In the genomic region with DNA sequence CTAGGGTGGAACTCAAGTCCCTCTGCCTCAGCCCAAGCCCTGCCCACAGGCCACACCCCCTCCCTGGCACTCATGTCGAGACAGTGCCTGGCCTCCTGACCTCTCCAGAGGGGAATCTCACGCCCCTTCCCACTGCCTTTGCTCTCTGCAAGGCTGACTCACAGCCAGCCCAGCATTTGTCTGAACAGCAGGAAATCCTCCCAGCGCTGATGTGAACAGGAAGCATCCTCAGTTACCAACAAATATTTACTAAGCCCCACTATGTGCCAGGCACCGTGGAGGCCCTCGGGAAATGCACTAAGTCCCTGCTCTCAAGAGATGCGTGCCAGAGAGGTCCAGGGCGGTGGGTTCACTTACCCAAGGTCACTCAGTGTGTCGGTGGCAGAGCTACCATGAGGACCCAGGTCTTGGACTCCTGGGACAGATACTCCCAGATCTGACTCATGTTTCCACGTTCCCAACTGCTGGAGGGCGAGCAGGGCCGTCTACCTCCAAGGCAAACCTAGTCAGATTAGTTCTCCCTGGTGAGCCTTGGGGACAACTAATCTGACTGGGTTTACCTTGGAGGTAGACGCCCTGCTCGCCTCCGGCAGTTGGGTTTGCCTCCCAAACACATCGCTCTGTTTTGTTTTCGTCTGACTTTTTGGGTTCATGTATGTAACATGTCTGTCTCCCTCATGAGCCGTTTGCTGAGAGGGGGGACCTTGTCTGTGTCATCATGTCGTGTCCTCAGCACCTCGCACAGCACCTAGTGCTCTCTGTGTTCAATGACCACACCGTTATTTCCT, we compare ENCODE assay signal across 8 cellular contexts. TPM values are rescaled to one million over a fixed set of nuclear protein-coding genes. Genes with fewer than 3 reads are reported as not detected.
DNase-seq lines count a peak whose midpoint lies in the region; ATAC-seq, FAIRE-seq and TF ChIP-seq lines count a peak whose summit lies in the region.

No MANE protein-coding gene starts in this region.

- CTCF ChIA-PET in A673 (lab: Charles Lee) (interaction anchor here (0.5 kb wide), 1 partner anchor 331 kb away, joined by 3 read pairs; no protein-coding TSS in a partner anchor), endothelial cell of umbilical vein (lab: Charles Lee) (interaction anchor here (1.5 to 6.5 kb wide), 5 partner anchors 9 to 90 kb away, joined by 4 to 39 read pairs (median 10); partner anchors contain the start of gene ADA)
- CTCF ChIA-PET in naive thymus-derived CD4-positive, alpha-beta T cell (lab: Charles Lee): interaction anchor here (0.8 to 2.2 kb wide), 3 partner anchors 10 to 41 kb away, joined by 4 to 20 read pairs (median 5); no protein-coding TSS in a partner anchor

- peaks cover 0 to 8% (median 0%) of the 10 kb centered on the region in 11 donors for H3K9me3 Mint-ChIP-seq in naive thymus-derived CD4-positive, alpha-beta T cell

- peak overlapping the region; percentile 81 for H3K27ac ChIP-seq in A673 (ENCODE audit: low read depth, low read length, poor library complexity, severe bottlenecking)
- peak overlapping the region; percentile 98 for H3K27ac ChIP-seq in endothelial cell of umbilical vein (ENCODE audit: insufficient read depth, low read depth, low read length)
- peak overlapping the region; percentile 76 for H3K27ac ChIP-seq in naive thymus-derived CD4-positive, alpha-beta T cell (ENCODE audit: low read depth, low read length)

- H3K9me3 ChIP-seq in A673 (ENCODE audit: low read depth, low read length, poor library complexity, severe bottlenecking) (no peaks in the 10 kb centered on the region), endothelial cell of umbilical vein (replicated peaks; ENCODE audit: control insufficient read depth, insufficient read depth, low read length) (no peaks in the 10 kb centered on the region)
- no peaks in the 10 kb centered on the region for H3K9me3 ChIP-seq in naive thymus-derived CD4-positive, alpha-beta T cell (ENCODE audit: control insufficient read depth in 2 of 3, low read length in 3 of 3)

- H3K79me2 ChIP-seq in endothelial cell of umbilical vein (ENCODE audit: control insufficient read depth, insufficient read depth, low read length): no peaks in the 10 kb centered on the region

- intact Hi-C loops in A673 (cut with micrococcal nuclease; ENCODE audit: unreplicated experiment) (no loop called here), endothelial cell of umbilical vein (cut with micrococcal nuclease) (loop anchor here (1.0 to 2.0 kb wide), 6 partner anchors 8 to 242 kb away; partner anchors contain the start of genes ADA, PKIG and YWHAB)
- intact Hi-C loops in naive thymus-derived CD4-positive, alpha-beta T cell (cut with micrococcal nuclease): loop anchor here (1.0 to 10.0 kb wide), 9 partner anchors 8 to 427 kb away; partner anchors contain the start of genes ADA (in 2 of the 2), SERINC3 (in 2 of the 2), STK4 (in 1 of the 2) and TOMM34 (in 1 of the 2)

- POLR2A ChIA-PET in A673 (lab: Charles Lee; ENCODE audit: low non-redundant PET): no interaction called here
- POLR2A ChIA-PET in endothelial cell of umbilical vein (lab: Charles Lee): no interaction called here
- POLR2A ChIA-PET in naive thymus-derived CD4-positive, alpha-beta T cell (lab: Charles Lee): interaction anchor here (0.7 to 11.4 kb wide), 11 partner anchors 8 to 585 kb away, joined by 3 to 122 read pairs (median 5); partner anchors contain the start of genes ADA and SERINC3

- FAIRE-seq in HTR-8/SVneo (lab: Jason Lieb, UNC): peak; percentile 98
- FAIRE-seq in endothelial cell of umbilical vein (lab: Jason Lieb, UNC): peak; percentile 97

- DNase-seq in A673 (ENCODE audit: low spot score): peak; percentile 69
- peak; percentile 93 for DNase-seq in HTR-8/SVneo (ENCODE audit: insufficient read length, low spot score)
- DNase-seq in activated CD4-positive, alpha-beta T cell treated with anti-CD3 and anti-CD28 coated beads, Interleukin-2, amount 50 U/mL, for 1 hour: peak; percentile 62
- peak; percentile 99 for DNase-seq in endothelial cell of umbilical vein (ENCODE audit: low read depth, low spot score)
- peak; percentile 31 to 68 (median 41) for DNase-seq in naive thymus-derived CD4-positive, alpha-beta T cell
- no peak for DNase-seq in NK-92 treated with Interleukin-12 subunit alpha and Interleukin-12 subunit beta, amount 100 ng/mL, for 24 hours (lab: John Stamatoyannopoulos, UW)
- no peak for DNase-seq in NCI-H524 treated with DMSO at 0.1 percent for 48 hours (lab: John Stamatoyannopoulos, UW)

- H2AFZ ChIP-seq in endothelial cell of umbilical vein (ENCODE audit: low read depth, low read length): peak overlapping the region; percentile 48

- TF ChIP-seq POLR2A in endothelial cell of umbilical vein (IDR thresholded peaks at IDR 0.05; ENCODE audit: low read depth, low read length): no peak

- H3K36me3 Mint-ChIP-seq in naive thymus-derived CD4-positive, alpha-beta T cell: peaks cover 8 to 33% (median 17%) of the 10 kb centered on the region in 5 donors

- peaks cover 57 to 92% (median 79%) of the 10 kb centered on the region in 7 donors for H3K4me1 Mint-ChIP-seq in naive thymus-derived CD4-positive, alpha-beta T cell

- no peaks in the 10 kb centered on the region for H3K27me3 ChIP-seq in A673 (replicated peaks; ENCODE audit: insufficient read depth, low read depth, low read length, poor library complexity)
- no peaks in the 10 kb centered on the region for H3K27me3 ChIP-seq in endothelial cell of umbilical vein (ENCODE audit: control insufficient read depth in 2 of 2, insufficient read depth in 2 of 2, low read length in 2 of 2)
- no peaks in the 10 kb centered on the region for H3K27me3 ChIP-seq in naive thymus-derived CD4-positive, alpha-beta T cell (ENCODE audit: control insufficient read depth in 2 of 2, insufficient read depth in 2 of 2, low read length in 2 of 2)

- H3K9me1 ChIP-seq in endothelial cell of umbilical vein (replicated peaks; ENCODE audit: control insufficient read depth, extremely low read depth, insufficient read depth, low read length): no peaks in the 10 kb centered on the region

- peak overlapping the region; percentile 82 for H3K9ac ChIP-seq in endothelial cell of umbilical vein (replicated peaks; ENCODE audit: extremely low read depth, insufficient read depth, low read length)

- peak overlapping the region; percentile 37 for H3K4me2 ChIP-seq in endothelial cell of umbilical vein (ENCODE audit: insufficient read depth, low read length)

- no peaks in the 10 kb centered on the region for H3K27me3 Mint-ChIP-seq in naive thymus-derived CD4-positive, alpha-beta T cell

- peak overlapping the region; percentile 90 to 98 (median 96) for H3K27ac Mint-ChIP-seq in naive thymus-derived CD4-positive, alpha-beta T cell

- peaks cover 5% of the 10 kb centered on the region for H3K36me3 ChIP-seq in A673 (ENCODE audit: insufficient read depth, low read length, poor library complexity, severe bottlenecking)
- no peaks in the 10 kb centered on the region for H3K36me3 ChIP-seq in endothelial cell of umbilical vein (ENCODE audit: control insufficient read depth in 2 of 2, extremely low read depth in 1 of 2, insufficient read depth in 2 of 2, low read length in 2 of 2)
- peaks cover 0 to 7% (median 0%) of the 10 kb centered on the region in 3 experiments for H3K36me3 ChIP-seq in naive thymus-derived CD4-positive, alpha-beta T cell (ENCODE audit: control insufficient read depth in 2 of 3, insufficient read depth in 3 of 3, low read length in 3 of 3)

- dilution Hi-C loops in endothelial cell of umbilical vein (cut with MboI; ENCODE audit: extremely low pct_ligation_motif_present, low sequenced_read_pairs): no loop called here

- no peaks in the 10 kb centered on the region for H4K20me1 ChIP-seq in endothelial cell of umbilical vein (replicated peaks; ENCODE audit: control insufficient read depth, extremely low read depth, insufficient read depth, low read length)

- peak overlapping the region; percentile 56 to 96 (median 78) for H3K4me3 Mint-ChIP-seq in naive thymus-derived CD4-positive, alpha-beta T cell

- no peak for TF ChIP-seq CTCF in A673 (conservative IDR thresholded peaks at IDR 0.05; ENCODE audit: low read depth, low read length)
- no peak for TF ChIP-seq CTCF in endothelial cell of umbilical vein (IDR thresholded peaks at IDR 0.05; ENCODE audit: extremely low read depth in 1 of 2, insufficient read depth in 1 of 2, low read depth in 1 of 2, low read length in 2 of 2)

- H3K4me3 ChIP-seq in A673 (ENCODE audit: low read depth, low read length, poor library complexity, severe bottlenecking) (no peak overlapping the region), endothelial cell of umbilical vein (replicated peaks in 1 of 3; ENCODE audit: insufficient read depth in 1 of 3, low read depth in 1 of 3, low read length in 3 of 3) (no peak overlapping the region)
- H3K4me3 ChIP-seq in naive thymus-derived CD4-positive, alpha-beta T cell (ENCODE audit: low read length): peak overlapping the region; percentile 47

- peak; percentile 71 for ATAC-seq in naive thymus-derived CD4-positive, alpha-beta T cell
- no peak for ATAC-seq in HG03159 (IDR thresholded peaks at IDR 0.05; ENCODE audit: unreplicated experiment)

- no TSS peak for BruUV-seq in A673 (replicated peaks; lab: Mats Ljungman, UMichigan)
- no TSS peak for BruUV-seq in endothelial cell of umbilical vein (replicated peaks; lab: Mats Ljungman, UMichigan)

- H3K4me1 ChIP-seq in A673 (ENCODE audit: insufficient read depth, low read length, poor library complexity, severe bottlenecking) (peaks cover 44% of the 10 kb centered on the region), endothelial cell of umbilical vein (ENCODE audit: control insufficient read depth, extremely low read depth, insufficient read depth, low read length) (peaks cover 48% of the 10 kb centered on the region)
- H3K4me1 ChIP-seq in naive thymus-derived CD4-positive, alpha-beta T cell (ENCODE audit: control insufficient read depth in 2 of 2, insufficient read depth in 2 of 2, low read length in 2 of 2): peaks cover 66 to 82% of the 10 kb centered on the region in 2 donors

TF ChIP-seq in endothelial cell of umbilical vein, 7 proteins besides CTCF, POLR2A, EP300 and RAD21 (continues in another document):
- TF ChIP-seq FOS (IDR thresholded peaks at IDR 0.05; ENCODE audit: borderline replicate concordance, insufficient read depth, low read length) (peak; percentile 85), JUN (IDR thresholded peaks at IDR 0.05; ENCODE audit: borderline replicate concordance, insufficient read depth, insufficient read length, low read depth) (peak; percentile 85)

RNA-seq across cellular contexts. Expression of gene ADA, which starts 7.7 kb away (rescaled TPM):
- total RNA-seq in A673 (2021) (19.3 and 27.2 TPM in 2 replicates), endothelial cell of umbilical vein (26.3 and 33.2 TPM in 2 replicates)
- polyA plus RNA-seq in endothelial cell of umbilical vein: 29.8 and 33.1 TPM in 2 replicates
- polyA plus RNA-seq in endothelial cell of umbilical vein (2011; cell fraction: cytosol; rRNA removed): 25.8 and 29.4 TPM in 2 replicates
- polyA plus RNA-seq in endothelial cell of umbilical vein (2011; cell fraction: nucleus; rRNA removed): 49.2 and 50.3 TPM in 2 replicates
- 23.0 and 30.6 TPM in 2 replicates for polyA plus RNA-seq in endothelial cell of umbilical vein (2012)
- 23.0 and 24.0 TPM in 2 replicates for polyA minus RNA-seq in endothelial cell of umbilical vein
- polyA minus RNA-seq in endothelial cell of umbilical vein (2011; cell fraction: cytosol; rRNA and poly(A)+ RNA removed): 9.2 TPM
- polyA minus RNA-seq in endothelial cell of umbilical vein (2011; cell fraction: nucleus; rRNA and poly(A)+ RNA removed): 9.7 and 13.6 TPM in 2 replicates
- total RNA-seq in naive thymus-derived CD4-positive, alpha-beta T cell: 100 to 1,000 TPM in 1 of 5 experiments, 10 to 100 TPM in 4; 26.1 to 103 (median 28.2) TPM
- polyA plus RNA-seq in naive thymus-derived CD4-positive, alpha-beta T cell: 10 to 100 TPM; 40.8 to 41.1 TPM

Comparison
In these comparisons a context has a peak if more than half of its experiments do, and no peak if none do; other contexts are left out.
1. DNase-seq: peak in A673 (single experiment), HTR-8/SVneo (single experiment), activated CD4-positive, alpha-beta T cell treated with anti-CD3 and anti-CD28 coated beads, Interleukin-2, amount 50 U/mL, for 1 hour (single experiment), endothelial cell of umbilical vein (single experiment) and naive thymus-derived CD4-positive, alpha-beta T cell (9 of 9); none in NK-92 treated with Interleukin-12 subunit alpha and Interleukin-12 subunit beta, amount 100 ng/mL, for 24 hours (single experiment) and NCI-H524 treated with DMSO at 0.1 percent for 48 hours (single experiment).
2. Peak in every context shown above with its lines, with median percentiles within 50 percentile points of each other: H3K27ac ChIP-seq.